1 cellular context compared by ENCODE assay signal in genomic region chr11:64887757-64888405, GRCh38.
TF ChIP-seq lines count a peak whose summit lies in the region.

No MANE protein-coding gene starts in this region.

TF ChIP-seq in endothelial cell of umbilical vein, 7 proteins besides CTCF, POLR2A, EP300 and RAD21 (continued from another document):
- no peak for TF ChIP-seq GATA2 (IDR thresholded peaks at IDR 0.05; ENCODE audit: insufficient read depth, insufficient read length, low read depth, low read length)
- TF ChIP-seq MAX (IDR thresholded peaks at IDR 0.05; ENCODE audit: insufficient read depth, insufficient read length) = no peak
- no peak for TF ChIP-seq POLR2AphosphoS5 (IDR thresholded peaks at IDR 0.05; ENCODE audit: insufficient read depth, low read depth, low read length)
